Comparison of ENCODE assay signal across 9 cellular contexts in the genomic region with DNA sequence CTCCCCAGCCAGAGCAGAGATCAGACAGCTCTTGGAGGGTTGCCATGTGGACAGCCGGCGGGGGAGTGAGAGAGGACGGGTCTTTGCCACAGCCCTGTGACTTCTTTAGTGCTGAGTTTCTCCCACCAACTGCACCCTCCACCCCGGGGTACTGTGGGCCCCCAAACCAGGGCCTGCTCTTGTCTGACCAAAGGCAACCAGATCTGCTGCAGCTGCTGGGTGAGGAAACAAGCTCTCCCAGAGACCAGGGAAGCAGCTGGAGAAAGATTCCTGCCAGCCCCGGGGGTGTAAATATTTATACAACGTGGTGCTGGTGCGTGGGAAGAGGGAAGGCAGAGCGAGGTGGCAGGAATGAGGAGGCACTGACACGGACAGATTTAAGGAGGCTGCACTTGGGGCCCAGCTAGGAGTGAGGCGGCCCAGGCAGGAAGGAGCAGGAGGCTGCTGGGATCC. TPM values are rescaled to one million over a fixed set of nuclear protein-coding genes. Genes with fewer than 3 reads are reported as not detected.
DNase-seq lines count a peak whose midpoint lies in the region; ATAC-seq, FAIRE-seq and TF ChIP-seq lines count a peak whose summit lies in the region.
"Had no signal": no experiment of that assay in that cellular context is flagged by ENCODE, and none has a peak within 500 bp of the region (broad histone marks: within the 10 kb centered on the region; RNA-seq: fewer than 3 reads in every experiment).

No MANE protein-coding gene starts in this region.

- H3K36me3 Mint-ChIP-seq in endothelial cell (ENCODE audit: low read depth, unreplicated experiment), result peaks cover 7% of the 10 kb centered on the region
- H3K36me3 Mint-ChIP-seq in naive B cell, result peaks cover 0 to 1% of the 10 kb centered on the region in 2 donors

- H3K27ac Mint-ChIP-seq in endothelial cell (ENCODE audit: unreplicated experiment), result peak overlapping the region; percentile 42
- peak overlapping the region; percentile 99 to 100 (median 99) for H3K27ac Mint-ChIP-seq in naive B cell

- ATAC-seq in naive B cell (ENCODE audit: low read depth in 2 of 2) (peak; percentile 79 to 85), GM19324 (IDR thresholded peaks at IDR 0.05; ENCODE audit: low FRiP score, unreplicated experiment) (no peak), GM21390 (IDR thresholded peaks at IDR 0.05; ENCODE audit: unreplicated experiment) (no peak)

- no peak overlapping the region for H3K4me3 Mint-ChIP-seq in endothelial cell (ENCODE audit: unreplicated experiment)
- peak overlapping the region; percentile 76 to 96 (median 87) for H3K4me3 Mint-ChIP-seq in naive B cell

- no peaks in the 10 kb centered on the region for H3K9me3 Mint-ChIP-seq in endothelial cell (ENCODE audit: unreplicated experiment)
- peaks cover 0 to 14% (median 0%) of the 10 kb centered on the region in 7 donors for H3K9me3 Mint-ChIP-seq in naive B cell

- peak; percentile 62 for FAIRE-seq in GM18507 (lab: Jason Lieb, UNC)
- FAIRE-seq: islet of Langerhans had no signal

- TF ChIP-seq CTCF in endothelial cell (IDR thresholded peaks at IDR 0.05; ENCODE audit: unreplicated experiment), result no peak

- H3K27me3 Mint-ChIP-seq in endothelial cell (ENCODE audit: unreplicated experiment) (no peaks in the 10 kb centered on the region), naive B cell (no peaks in the 10 kb centered on the region)

- peaks cover 14% of the 10 kb centered on the region for H3K4me1 Mint-ChIP-seq in endothelial cell (ENCODE audit: unreplicated experiment)
- H3K4me1 Mint-ChIP-seq in naive B cell, result peaks cover 52 to 86% (median 79%) of the 10 kb centered on the region in 3 donors

- DNase-seq in GM18507 (ENCODE audit: extremely low spot score, insufficient read length, low read depth) (no peak), OCI-M1 (lab: John Stamatoyannopoulos, UW) (peak; percentile 25), endothelial cell (ENCODE audit: low spot score) (no peak), naive B cell (peak; percentile 56)
- no peak for DNase-seq in effector CD4-positive, alpha-beta T cell
- DNase-seq in stimulated activated CD4-positive, alpha-beta T cell treated with anti-CD3 and anti-CD28 coated beads, Interleukin-4, amount 100 ng/mL, for 24 hours, result no peak

RNA-seq across cellular contexts. Expression of a gene that starts 14.3 kb away (rescaled TPM):
- 385 TPM for total RNA-seq in endothelial cell (ENCODE audit: unreplicated experiment)
- polyA plus RNA-seq in naive B cell (ENCODE audit: low read depth in 6 of 6), result 100 to 1,000 TPM in 5 of 6 donors, 10 to 100 TPM in 1; 99.2 to 447 (median 302) TPM

Comparison
In these comparisons a context has a peak if more than half of its experiments do, and no peak if none do; other contexts are left out.
1. DNase-seq: peak in OCI-M1 (single experiment) and naive B cell (single experiment); none in GM18507 (single experiment), endothelial cell (single experiment), effector CD4-positive, alpha-beta T cell (single experiment) and stimulated activated CD4-positive, alpha-beta T cell treated with anti-CD3 and anti-CD28 coated beads, Interleukin-4, amount 100 ng/mL, for 24 hours (single experiment).
2. ATAC-seq: peak in naive B cell (2 of 2); none in GM19324 (single experiment) and GM21390 (single experiment).